ENCODE assay signal across 16 cellular contexts in genomic region chr3:126718506-126719445, GRCh38. TPM values are rescaled to one million over a fixed set of nuclear protein-coding genes. Genes with fewer than 3 reads are reported as not detected.
DNase-seq lines count a peak whose midpoint lies in the region; TF ChIP-seq lines count a peak whose summit lies in the region.
"Had no signal": no experiment of that assay in that cellular context is flagged by ENCODE, and none has a peak within 500 bp of the region (broad histone marks: within the 10 kb centered on the region; RNA-seq: fewer than 3 reads in every experiment).

No MANE protein-coding gene starts in this region.

- H3K4me2 ChIP-seq in mammary epithelial cell (ENCODE audit: insufficient read depth, low read depth, low read length) (peak overlapping the region; percentile 15), hepatocyte (no peak overlapping the region)
- H3K4me2 ChIP-seq: BLaER1 treated with 17β-estradiol and CSF1 and Interleukin-3, amounts not matched to agents 10 nM and 100 nM had no signal

- H3K36me3 ChIP-seq in mammary epithelial cell (ENCODE audit: insufficient read depth, low read length) (no peaks in the 10 kb centered on the region), thyroid gland (no peaks in the 10 kb centered on the region), hepatocyte (replicated peaks; ENCODE audit: insufficient read depth, low read depth) (no peaks in the 10 kb centered on the region)
- H3K36me3 ChIP-seq: BLaER1 treated with 17β-estradiol and CSF1 and Interleukin-3, amounts not matched to agents 10 nM and 100 nM had no signal

- H3K27ac Mint-ChIP-seq in MCF 10A (ENCODE audit: low read depth, unreplicated experiment) (no peak overlapping the region), mesothelial cell of epicardium (peak overlapping the region; percentile 43)
- H3K27ac Mint-ChIP-seq: CD4-positive, CD25-positive, alpha-beta regulatory T cell had no signal

- H3K9ac ChIP-seq in mammary epithelial cell (ENCODE audit: insufficient read depth, low read length): no peak overlapping the region
- H3K9ac ChIP-seq: BLaER1 treated with 17β-estradiol and CSF1 and Interleukin-3, amounts not matched to agents 10 nM and 100 nM had no signal

- WGBS in mammary epithelial cell (ENCODE audit: low coverage, missing lambda C conversion rate): 37% methylated on average over 21 of the region's 21 CpGs
- 50 to 64% methylated on average over 18 to 21 of the region's 21 CpGs for WGBS in thyroid gland, 2 donors
- WGBS in hepatocyte (ENCODE audit: low lambda C conversion rate, missing lambda C conversion rate): 87% methylated on average over 21 of the region's 21 CpGs

- CTCF ChIA-PET in mammary epithelial cell (lab: Charles Lee; ENCODE audit: low non-redundant PET): interaction anchor here (0.5 kb wide), 1 partner anchor 264 kb away, joined by 4 read pairs; no protein-coding TSS in a partner anchor
- CTCF ChIA-PET in MCF 10A (lab: Yijun Ruan, JAX): interaction anchor here (0.5 to 1.2 kb wide), 5 partner anchors 10 to 64 kb away, joined by 3 to 4 read pairs (median 3); partner anchors contain the start of gene CHCHD6

- TF ChIP-seq CTCF in mammary epithelial cell (conservative IDR thresholded peaks at IDR 0.05 in 1 of 2, IDR thresholded peaks at IDR 0.05 in 1 of 2; ENCODE audit: extremely low read depth in 1 of 2, insufficient read depth in 1 of 2, low read depth in 1 of 2, low read length in 2 of 2) (no peak), MCF 10A (IDR thresholded peaks at IDR 0.05; ENCODE audit: unreplicated experiment) (no peak), coronary artery (IDR thresholded peaks at IDR 0.05) (no peak), mesothelial cell of epicardium (IDR thresholded peaks at IDR 0.05; ENCODE audit: unreplicated experiment) (no peak), thyroid gland (IDR thresholded peaks at IDR 0.05) (no peak), hepatocyte (IDR thresholded peaks at IDR 0.05; ENCODE audit: poor library complexity) (no peak)

- peak; percentile 14 for DNase-seq in mammary epithelial cell
- DNase-seq in MCF 10A (ENCODE audit: unreplicated experiment): no peak
- DNase-seq in coronary artery (ENCODE audit: low spot score): peak; percentile 45
- DNase-seq in mesothelial cell of epicardium (ENCODE audit: low spot score in 2 of 2, unreplicated experiment in 2 of 2): no peak
- DNase-seq in thyroid gland: peak; percentile 61 to 71
- no peak for DNase-seq in nucleus accumbens (lab: John Stamatoyannopoulos, UW)
- no peak for DNase-seq in hepatocyte (ENCODE audit: low spot score)
- DNase-seq in HCEC 1CT: no peak
- DNase-seq: ACHN; Calu3; CD4-positive, CD25-positive, alpha-beta regulatory T cell; DMS153; DMS79 treated with DMSO at 0.1 percent for 48 hours; EL; GOT3 had no signal

- H4K20me1 ChIP-seq in mammary epithelial cell (ENCODE audit: insufficient read depth, low read length) (no peaks in the 10 kb centered on the region), hepatocyte (ENCODE audit: insufficient read depth, poor library complexity, severe bottlenecking) (no peaks in the 10 kb centered on the region)

- POLR2A ChIA-PET in MCF 10A (lab: Yijun Ruan, JAX): no interaction called here

- H3K9me3 Mint-ChIP-seq in MCF 10A (ENCODE audit: unreplicated experiment) (no peaks in the 10 kb centered on the region), mesothelial cell of epicardium (peaks cover 4% of the 10 kb centered on the region)
- H3K9me3 Mint-ChIP-seq: CD4-positive, CD25-positive, alpha-beta regulatory T cell had no signal

- in situ Hi-C loops in mammary epithelial cell (cut with MboI; ENCODE audit: low sequenced_read_pairs in 2 of 2): no loop called here

- H3K79me2 ChIP-seq in mammary epithelial cell (ENCODE audit: insufficient read depth, low read length) (peaks cover 88% of the 10 kb centered on the region), hepatocyte (peaks cover 2% of the 10 kb centered on the region)

- peak overlapping the region; percentile 32 for H2AFZ ChIP-seq in mammary epithelial cell (ENCODE audit: low read depth, low read length)
- no peak overlapping the region for H2AFZ ChIP-seq in hepatocyte

- H3K27me3 Mint-ChIP-seq in MCF 10A (ENCODE audit: insufficient read depth, unreplicated experiment) (no peaks in the 10 kb centered on the region), mesothelial cell of epicardium (ENCODE audit: low read depth) (no peaks in the 10 kb centered on the region)
- H3K27me3 Mint-ChIP-seq: CD4-positive, CD25-positive, alpha-beta regulatory T cell had no signal

- intact Hi-C loops in mammary epithelial cell (cut with micrococcal nuclease) (no loop called here), MCF 10A (cut with micrococcal nuclease) (no loop called here), thyroid gland (cut with DNase I) (no loop called here)

- no peak overlapping the region for H3K27ac ChIP-seq in mammary epithelial cell (ENCODE audit: insufficient read depth, low read depth, low read length)
- no peak overlapping the region for H3K27ac ChIP-seq in coronary artery
- H3K27ac ChIP-seq in thyroid gland: peak overlapping the region in 1 of 3 donors; percentile 52
- no peak overlapping the region for H3K27ac ChIP-seq in hepatocyte
- H3K27ac ChIP-seq: BLaER1 treated with 17β-estradiol and CSF1 and Interleukin-3, amounts not matched to agents 10 nM and 100 nM had no signal

- TF ChIP-seq POLR2A in thyroid gland (IDR thresholded peaks at IDR 0.05): no peak

- H3K36me3 Mint-ChIP-seq in MCF 10A (ENCODE audit: insufficient read depth, unreplicated experiment): no peaks in the 10 kb centered on the region
- peaks cover under 1% of the 10 kb centered on the region for H3K36me3 Mint-ChIP-seq in mesothelial cell of epicardium
- H3K36me3 Mint-ChIP-seq: CD4-positive, CD25-positive, alpha-beta regulatory T cell had no signal

- H3K4me1 ChIP-seq in mammary epithelial cell (ENCODE audit: insufficient read depth, low read length) (peaks cover 23% of the 10 kb centered on the region), thyroid gland (peaks cover 8 to 25% of the 10 kb centered on the region in 2 donors), hepatocyte (ENCODE audit: insufficient read depth) (no peaks in the 10 kb centered on the region)

- H3K9me2 ChIP-seq in hepatocyte (replicated peaks; ENCODE audit: insufficient read depth): no peaks in the 10 kb centered on the region

- BruUV-seq in mammary epithelial cell (replicated peaks; lab: Mats Ljungman, UMichigan) (no TSS peak), MCF 10A (replicated peaks; lab: Mats Ljungman, UMichigan) (no TSS peak)

- H3K9me3 ChIP-seq in mammary epithelial cell (replicated peaks; ENCODE audit: insufficient read depth, low read length): no peaks in the 10 kb centered on the region
- H3K9me3 ChIP-seq in thyroid gland: no peaks in the 10 kb centered on the region
- H3K9me3 ChIP-seq in hepatocyte (ENCODE audit: low read depth): no peaks in the 10 kb centered on the region

- H3K27me3 ChIP-seq in mammary epithelial cell (ENCODE audit: insufficient read depth, low read length) (no peaks in the 10 kb centered on the region), thyroid gland (no peaks in the 10 kb centered on the region), hepatocyte (no peaks in the 10 kb centered on the region)
- H3K27me3 ChIP-seq: BLaER1 treated with 17β-estradiol and CSF1 and Interleukin-3, amounts not matched to agents 10 nM and 100 nM had no signal

- H3K4me1 Mint-ChIP-seq in MCF 10A (ENCODE audit: insufficient read depth, unreplicated experiment) (no peaks in the 10 kb centered on the region), mesothelial cell of epicardium (peaks cover 7% of the 10 kb centered on the region)

- dilution Hi-C loops in mammary epithelial cell (cut with HindIII; ENCODE audit: low sequenced_read_pairs): no loop called here

- H3K4me3 Mint-ChIP-seq in MCF 10A (ENCODE audit: unreplicated experiment): no peak overlapping the region
- H3K4me3 Mint-ChIP-seq in mesothelial cell of epicardium: no peak overlapping the region
- H3K4me3 Mint-ChIP-seq: CD4-positive, CD25-positive, alpha-beta regulatory T cell had no signal

- H3K4me3 ChIP-seq in mammary epithelial cell (replicated peaks in 1 of 3; ENCODE audit: insufficient read depth in 1 of 3, low read depth in 2 of 3, low read length in 3 of 3) (no peak overlapping the region), coronary artery (no peak overlapping the region), thyroid gland (replicated peaks in 1 of 3) (no peak overlapping the region), hepatocyte (no peak overlapping the region)
- H3K4me3 ChIP-seq: BLaER1 treated with 17β-estradiol and CSF1 and Interleukin-3, amounts not matched to agents 10 nM and 100 nM had no signal

RNA-seq across cellular contexts. Expression of gene CHCHD6, which starts 14.7 kb away (rescaled TPM):
- total RNA-seq in mammary epithelial cell (10 to 100 TPM; 16.5 to 30.8 TPM), MCF 10A (2022) (28.7 and 29.6 TPM in 2 replicates), mesothelial cell of epicardium (29.7 to 31.2 TPM (median 31.0 TPM) in 3 replicates), thyroid gland (10 to 100 TPM; 22.9 to 27.8 (median 24.4) TPM), hepatocyte (9.6 and 13.8 TPM in 2 replicates)
- polyA plus RNA-seq in mammary epithelial cell (30.0 TPM), hepatocyte (19.7 and 20.6 TPM in 2 replicates)
- polyA minus RNA-seq in mammary epithelial cell: 11.7 TPM

Comparison
In these comparisons a context has a peak if more than half of its experiments do, and no peak if none do; other contexts are left out.
1. DNase-seq: peak in mammary epithelial cell (single experiment), coronary artery (single experiment) and thyroid gland (2 of 2); none in MCF 10A (single experiment), mesothelial cell of epicardium (0 of 2), nucleus accumbens (0 of 56), hepatocyte (single experiment) and HCEC 1CT (single experiment).